In the genomic region with DNA sequence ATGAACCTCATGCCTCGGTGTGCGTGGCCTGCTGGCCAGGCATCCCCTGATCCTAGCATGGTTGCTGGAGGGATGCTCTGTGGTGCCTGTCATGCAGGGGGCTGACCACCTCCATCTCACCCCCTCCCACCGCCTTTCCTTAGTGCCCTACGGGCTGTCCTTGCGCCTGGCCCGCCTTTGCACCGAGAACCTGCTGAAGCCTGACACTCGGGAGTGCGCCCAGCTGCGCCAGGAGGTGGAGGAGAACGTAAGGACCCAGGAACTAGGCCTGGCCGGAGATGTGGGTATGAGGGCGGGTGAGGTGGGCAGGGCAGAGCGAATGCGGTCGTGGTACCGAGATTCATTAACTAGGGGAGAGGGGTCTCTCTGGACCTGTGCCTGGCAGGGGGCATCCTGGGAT, we compare ENCODE assay signal across 1 cellular context.
TF ChIP-seq lines count a peak whose summit lies in the region.

No MANE protein-coding gene starts in this region.

TF ChIP-seq in IMR-90, 13 proteins besides CTCF, POLR2A, EP300 and RAD21:
- TF ChIP-seq BHLHE40 (IDR thresholded peaks at IDR 0.05; ENCODE audit: low read depth, low read length) (no peak), RFX5 (IDR thresholded peaks at IDR 0.05; ENCODE audit: low read depth, low read length) (no peak), MAFK (IDR thresholded peaks at IDR 0.05; ENCODE audit: low read depth, low read length) (no peak), MXI1 (IDR thresholded peaks at IDR 0.05; ENCODE audit: borderline replicate concordance, low read depth, low read length) (no peak), RCOR1 (IDR thresholded peaks at IDR 0.05; ENCODE audit: insufficient replicate concordance, low read length) (no peak), NFE2L2 (IDR thresholded peaks at IDR 0.05; ENCODE audit: low read depth, low read length) (no peak), CHD1 (IDR thresholded peaks at IDR 0.05; ENCODE audit: low read depth, low read length) (no peak), FOS (IDR thresholded peaks at IDR 0.05; ENCODE audit: low read depth, low read length) (no peak), CEBPB (IDR thresholded peaks at IDR 0.05; ENCODE audit: low read depth, low read length) (no peak), MAZ (IDR thresholded peaks at IDR 0.05; ENCODE audit: borderline replicate concordance, low read depth, low read length) (no peak)
- TF ChIP-seq, protein P1, sequence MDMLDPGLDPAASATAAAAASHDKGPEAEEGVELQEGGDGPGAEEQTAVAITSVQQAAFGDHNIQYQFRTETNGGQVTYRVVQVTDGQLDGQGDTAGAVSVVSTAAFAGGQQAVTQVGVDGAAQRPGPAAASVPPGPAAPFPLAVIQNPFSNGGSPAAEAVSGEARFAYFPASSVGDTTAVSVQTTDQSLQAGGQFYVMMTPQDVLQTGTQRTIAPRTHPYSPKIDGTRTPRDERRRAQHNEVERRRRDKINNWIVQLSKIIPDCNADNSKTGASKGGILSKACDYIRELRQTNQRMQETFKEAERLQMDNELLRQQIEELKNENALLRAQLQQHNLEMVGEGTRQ (IDR thresholded peaks at IDR 0.05; ENCODE audit: low read depth, low read length), result no peak
- TF ChIP-seq, protein P2, sequence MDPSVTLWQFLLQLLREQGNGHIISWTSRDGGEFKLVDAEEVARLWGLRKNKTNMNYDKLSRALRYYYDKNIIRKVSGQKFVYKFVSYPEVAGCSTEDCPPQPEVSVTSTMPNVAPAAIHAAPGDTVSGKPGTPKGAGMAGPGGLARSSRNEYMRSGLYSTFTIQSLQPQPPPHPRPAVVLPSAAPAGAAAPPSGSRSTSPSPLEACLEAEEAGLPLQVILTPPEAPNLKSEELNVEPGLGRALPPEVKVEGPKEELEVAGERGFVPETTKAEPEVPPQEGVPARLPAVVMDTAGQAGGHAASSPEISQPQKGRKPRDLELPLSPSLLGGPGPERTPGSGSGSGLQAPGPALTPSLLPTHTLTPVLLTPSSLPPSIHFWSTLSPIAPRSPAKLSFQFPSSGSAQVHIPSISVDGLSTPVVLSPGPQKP (IDR thresholded peaks at IDR 0.05; ENCODE audit: borderline replicate concordance, low read depth, low read length), result no peak
TF ChIP-seq in IMR-90: peak in this region for 0.
